1 cellular context compared by ENCODE assay signal in genomic region chr21:44792653-44793052, GRCh38.
TF ChIP-seq lines count a peak whose summit lies in the region.

No MANE protein-coding gene starts in this region.

TF ChIP-seq in GM23338, 12 proteins besides CTCF, POLR2A, EP300 and RAD21 (continued from another document):
- TF ChIP-seq NANOG (IDR thresholded peaks at IDR 0.05; ENCODE audit: borderline replicate concordance), result no peak
- TF ChIP-seq ZNF462 (CRISPR knock-in tag; IDR thresholded peaks at IDR 0.05), result no peak
- no peak for TF ChIP-seq CREB1 (CRISPR knock-in tag; IDR thresholded peaks at IDR 0.05; ENCODE audit: low read depth)
- no peak for TF ChIP-seq EZH2phosphoT487 (IDR thresholded peaks at IDR 0.05; ENCODE audit: unreplicated experiment)
